16 cellular contexts compared by ENCODE assay signal in the genomic region with DNA sequence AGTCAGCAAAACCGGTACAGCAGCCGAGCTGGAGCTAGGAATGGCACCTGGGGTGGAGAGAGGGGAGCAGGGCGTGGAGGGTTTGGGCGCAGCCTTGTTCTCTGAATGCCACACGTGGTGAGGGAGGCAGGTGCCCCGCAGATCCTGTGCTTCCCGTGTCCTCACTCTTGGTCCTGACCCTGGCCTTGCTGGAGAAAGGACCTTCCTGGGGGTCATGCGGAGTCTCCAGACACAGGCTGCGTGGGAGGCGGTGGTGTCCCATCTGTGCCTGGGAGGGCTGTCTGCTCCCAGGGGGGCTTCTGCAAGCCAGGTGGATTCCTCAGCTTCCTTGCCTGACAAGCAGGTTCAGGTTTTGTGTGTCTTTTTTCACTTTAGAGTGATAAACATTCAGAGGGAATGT.
A peak's percentile ranks its signal among the peaks of the same experiment; 100 is the strongest.
DNase-seq lines count a peak whose midpoint lies in the region; ATAC-seq and TF ChIP-seq lines count a peak whose summit lies in the region.
"Had no signal": no experiment of that assay in that cellular context is flagged by ENCODE, and none has a peak within 500 bp of the region (broad histone marks: within the 10 kb centered on the region; RNA-seq: fewer than 3 reads in every experiment).

No MANE protein-coding gene starts in this region.

- H3K27me3 ChIP-seq in GM23338 (ENCODE audit: insufficient read depth): no peaks in the 10 kb centered on the region
- peaks cover 6% of the 10 kb centered on the region for H3K27me3 ChIP-seq in NT2/D1 (ENCODE audit: insufficient read depth, insufficient read length)
- H3K27me3 ChIP-seq: BLaER1 treated with 17β-estradiol and CSF1 and Interleukin-3, amounts not matched to agents 10 nM and 100 nM had no signal

- no peaks in the 10 kb centered on the region for H3K36me3 Mint-ChIP-seq in GM23338 (ENCODE audit: low read depth)
- peaks cover 7% of the 10 kb centered on the region for H3K36me3 Mint-ChIP-seq in mesothelial cell of epicardium
- H3K36me3 Mint-ChIP-seq: CD8-positive, alpha-beta T cell had no signal

- H3K4me3 Mint-ChIP-seq in GM23338 (no peak overlapping the region), mesothelial cell of epicardium (no peak overlapping the region)
- H3K4me3 Mint-ChIP-seq: B cell; CD8-positive, alpha-beta T cell; HFFc6; IgD-negative memory B cell had no signal

- no peak overlapping the region for H3K4me3 ChIP-seq in GM23338
- H3K4me3 ChIP-seq in NT2/D1 (ENCODE audit: insufficient read length, low read depth): no peak overlapping the region
- H3K4me3 ChIP-seq in iPS-18c (ENCODE audit: insufficient read depth, low read depth, low read length): peak overlapping the region; percentile 16; the same call in 1 of the 2 replicates
- H3K4me3 ChIP-seq: BLaER1 treated with 17β-estradiol and CSF1 and Interleukin-3, amounts not matched to agents 10 nM and 100 nM had no signal

- no peaks in the 10 kb centered on the region for H3K9me2 ChIP-seq in GM23338 (ENCODE audit: insufficient read depth)

- no peak overlapping the region for H3K27ac ChIP-seq in GM23338 (ENCODE audit: low read depth)
- H3K27ac ChIP-seq: BLaER1 treated with 17β-estradiol and CSF1 and Interleukin-3, amounts not matched to agents 10 nM and 100 nM had no signal

- H3K27ac Mint-ChIP-seq in GM23338: no peak overlapping the region
- peak overlapping the region; percentile 73 for H3K27ac Mint-ChIP-seq in mesothelial cell of epicardium
- H3K27ac Mint-ChIP-seq: B cell; CD8-positive, alpha-beta T cell; HFFc6; IgD-negative memory B cell had no signal

- H3K9me3 Mint-ChIP-seq in GM23338 (no peaks in the 10 kb centered on the region; the same call in 2 of the 3 replicates), mesothelial cell of epicardium (no peaks in the 10 kb centered on the region)
- H3K9me3 Mint-ChIP-seq: CD8-positive, alpha-beta T cell; IgD-negative memory B cell had no signal

- peak overlapping the region; percentile 85 for H2AFZ ChIP-seq in GM23338

- H3K4me1 Mint-ChIP-seq in GM23338 (peaks cover 20% of the 10 kb centered on the region), mesothelial cell of epicardium (peaks cover 56% of the 10 kb centered on the region)
- H3K4me1 Mint-ChIP-seq: B cell, IgD-negative memory B cell had no signal

- H3K27me3 Mint-ChIP-seq in GM23338 (ENCODE audit: insufficient read depth, low read depth, poor library complexity) (peaks cover 4% of the 10 kb centered on the region), mesothelial cell of epicardium (ENCODE audit: low read depth) (no peaks in the 10 kb centered on the region)

- ATAC-seq in GM23338: no peak
- ATAC-seq in GM18873 (IDR thresholded peaks at IDR 0.05; ENCODE audit: low FRiP score, unreplicated experiment): no peak
- ATAC-seq in GM19328 (IDR thresholded peaks at IDR 0.05; ENCODE audit: unreplicated experiment): no peak
- ATAC-seq: CD8-positive, alpha-beta T cell; HCT116 had no signal

- H4K20me1 ChIP-seq in GM23338 (replicated peaks; ENCODE audit: insufficient read depth): no peaks in the 10 kb centered on the region
- H4K20me1 ChIP-seq: BLaER1 treated with 17β-estradiol and CSF1 and Interleukin-3, amounts not matched to agents 10 nM and 100 nM had no signal

- peaks cover 7% of the 10 kb centered on the region for H3F3A ChIP-seq in GM23338 (replicated peaks; ENCODE audit: low read depth)

- H3K79me2 ChIP-seq in GM23338 (replicated peaks; ENCODE audit: insufficient read depth): no peaks in the 10 kb centered on the region

- H3K36me3 ChIP-seq in GM23338 (ENCODE audit: insufficient read depth) (no peaks in the 10 kb centered on the region), NT2/D1 (ENCODE audit: insufficient read depth, insufficient read length, low read length) (no peaks in the 10 kb centered on the region)
- H3K36me3 ChIP-seq: BLaER1 treated with 17β-estradiol and CSF1 and Interleukin-3, amounts not matched to agents 10 nM and 100 nM had no signal

- no peak for TF ChIP-seq CTCF in GM23338 (conservative IDR thresholded peaks at IDR 0.05; ENCODE audit: low read depth in 2 of 2)
- no peak for TF ChIP-seq CTCF in mesothelial cell of epicardium (IDR thresholded peaks at IDR 0.05; ENCODE audit: unreplicated experiment)

- DNase-seq in GM23338 (ENCODE audit: low spot score) (no peak), NT2/D1 (ENCODE audit: low read depth, low spot score) (no peak), mesothelial cell of epicardium (ENCODE audit: low spot score in 2 of 2, unreplicated experiment in 2 of 2) (no peak)
- DNase-seq in stimulated activated naive CD4-positive, alpha-beta T cell (lab: John Stamatoyannopoulos, UW): no peak
- DNase-seq: Calu3; CD8-positive, alpha-beta T cell; DMS79 treated with DMSO at 0.1 percent for 48 hours; GF-D8; HFFc6 had no signal

- peak overlapping the region; percentile 17 for H3K9ac ChIP-seq in NT2/D1 (ENCODE audit: insufficient read length, low read depth)
- H3K9ac ChIP-seq: BLaER1 treated with 17β-estradiol and CSF1 and Interleukin-3, amounts not matched to agents 10 nM and 100 nM had no signal

- H3K4me1 ChIP-seq in GM23338 (ENCODE audit: insufficient read depth) (peaks cover 24% of the 10 kb centered on the region), NT2/D1 (ENCODE audit: insufficient read depth, insufficient read length) (peaks cover 25% of the 10 kb centered on the region)
- H3K4me1 ChIP-seq: BLaER1 treated with 17β-estradiol and CSF1 and Interleukin-3, amounts not matched to agents 10 nM and 100 nM had no signal

- no peaks in the 10 kb centered on the region for H3K9me3 ChIP-seq in NT2/D1 (ENCODE audit: insufficient read depth, low read length)
- H3K9me3 ChIP-seq in iPS-18c (ENCODE audit: control insufficient read depth, insufficient read depth, low read length): no peaks in the 10 kb centered on the region
- H3K9me3 ChIP-seq: BLaER1 treated with 17β-estradiol and CSF1 and Interleukin-3, amounts not matched to agents 10 nM and 100 nM had no signal

- H3K4me2 ChIP-seq in GM23338: 0 out of 2 replicates have a peak overlapping the region, but pooled peaks have one; percentile 38
- H3K4me2 ChIP-seq: BLaER1 treated with 17β-estradiol and CSF1 and Interleukin-3, amounts not matched to agents 10 nM and 100 nM had no signal

TF ChIP-seq in GM23338, 12 proteins besides CTCF, POLR2A, EP300 and RAD21 (continues in another document):
- TF ChIP-seq ZNF114 (CRISPR knock-in tag; IDR thresholded peaks at IDR 0.05) (no peak), NANOG (IDR thresholded peaks at IDR 0.05; ENCODE audit: borderline replicate concordance) (no peak), EZH2 (IDR thresholded peaks at IDR 0.05; ENCODE audit: low read depth, unreplicated experiment) (no peak), STAT1 (IDR thresholded peaks at IDR 0.05; ENCODE audit: unreplicated experiment) (no peak)
- TF ChIP-seq, protein P1, sequence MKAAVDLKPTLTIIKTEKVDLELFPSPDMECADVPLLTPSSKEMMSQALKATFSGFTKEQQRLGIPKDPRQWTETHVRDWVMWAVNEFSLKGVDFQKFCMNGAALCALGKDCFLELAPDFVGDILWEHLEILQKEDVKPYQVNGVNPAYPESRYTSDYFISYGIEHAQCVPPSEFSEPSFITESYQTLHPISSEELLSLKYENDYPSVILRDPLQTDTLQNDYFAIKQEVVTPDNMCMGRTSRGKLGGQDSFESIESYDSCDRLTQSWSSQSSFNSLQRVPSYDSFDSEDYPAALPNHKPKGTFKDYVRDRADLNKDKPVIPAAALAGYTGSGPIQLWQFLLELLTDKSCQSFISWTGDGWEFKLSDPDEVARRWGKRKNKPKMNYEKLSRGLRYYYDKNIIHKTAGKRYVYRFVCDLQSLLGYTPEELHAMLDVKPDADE (IDR thresholded peaks at IDR 0.05): no peak
